Comparison of ENCODE assay signal across 1 cellular context in the genomic region with DNA sequence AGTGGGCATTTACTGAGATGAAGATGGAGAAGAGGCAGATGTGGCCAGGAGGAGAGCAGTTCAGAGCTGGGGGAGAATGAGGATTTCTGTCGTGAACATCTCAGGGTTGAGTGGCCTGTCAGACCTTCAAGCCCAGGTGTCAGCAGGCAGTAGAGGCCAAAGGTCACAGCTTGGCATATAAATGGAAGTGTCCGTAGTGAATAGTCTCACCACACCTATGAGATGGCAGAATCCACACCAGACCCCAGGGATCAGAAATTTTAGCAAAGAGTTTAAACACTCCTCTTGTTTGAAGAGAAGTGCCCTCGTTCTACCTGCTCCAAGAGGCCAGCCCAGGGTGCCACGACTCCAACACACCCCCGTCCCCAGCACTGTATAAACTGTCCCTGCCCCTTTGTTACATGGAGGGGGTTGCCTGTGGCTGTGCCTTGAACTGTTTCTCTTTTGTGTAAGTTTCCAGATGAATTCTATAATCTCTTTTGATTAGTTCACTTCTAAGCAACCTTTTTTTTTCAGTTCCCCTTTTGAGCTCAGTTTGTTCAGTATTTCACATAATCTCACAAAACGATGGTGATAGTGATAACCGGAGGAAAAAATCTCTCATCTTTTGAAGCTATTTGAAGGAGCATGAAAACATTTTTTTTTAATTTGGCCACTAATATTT.
TF ChIP-seq lines count a peak whose summit lies in the region.

No MANE protein-coding gene starts in this region.

TF ChIP-seq in GM12878, 131 proteins besides CTCF, POLR2A, EP300 and RAD21 (continued from another document and continues in another):
- TF ChIP-seq, protein P1, sequence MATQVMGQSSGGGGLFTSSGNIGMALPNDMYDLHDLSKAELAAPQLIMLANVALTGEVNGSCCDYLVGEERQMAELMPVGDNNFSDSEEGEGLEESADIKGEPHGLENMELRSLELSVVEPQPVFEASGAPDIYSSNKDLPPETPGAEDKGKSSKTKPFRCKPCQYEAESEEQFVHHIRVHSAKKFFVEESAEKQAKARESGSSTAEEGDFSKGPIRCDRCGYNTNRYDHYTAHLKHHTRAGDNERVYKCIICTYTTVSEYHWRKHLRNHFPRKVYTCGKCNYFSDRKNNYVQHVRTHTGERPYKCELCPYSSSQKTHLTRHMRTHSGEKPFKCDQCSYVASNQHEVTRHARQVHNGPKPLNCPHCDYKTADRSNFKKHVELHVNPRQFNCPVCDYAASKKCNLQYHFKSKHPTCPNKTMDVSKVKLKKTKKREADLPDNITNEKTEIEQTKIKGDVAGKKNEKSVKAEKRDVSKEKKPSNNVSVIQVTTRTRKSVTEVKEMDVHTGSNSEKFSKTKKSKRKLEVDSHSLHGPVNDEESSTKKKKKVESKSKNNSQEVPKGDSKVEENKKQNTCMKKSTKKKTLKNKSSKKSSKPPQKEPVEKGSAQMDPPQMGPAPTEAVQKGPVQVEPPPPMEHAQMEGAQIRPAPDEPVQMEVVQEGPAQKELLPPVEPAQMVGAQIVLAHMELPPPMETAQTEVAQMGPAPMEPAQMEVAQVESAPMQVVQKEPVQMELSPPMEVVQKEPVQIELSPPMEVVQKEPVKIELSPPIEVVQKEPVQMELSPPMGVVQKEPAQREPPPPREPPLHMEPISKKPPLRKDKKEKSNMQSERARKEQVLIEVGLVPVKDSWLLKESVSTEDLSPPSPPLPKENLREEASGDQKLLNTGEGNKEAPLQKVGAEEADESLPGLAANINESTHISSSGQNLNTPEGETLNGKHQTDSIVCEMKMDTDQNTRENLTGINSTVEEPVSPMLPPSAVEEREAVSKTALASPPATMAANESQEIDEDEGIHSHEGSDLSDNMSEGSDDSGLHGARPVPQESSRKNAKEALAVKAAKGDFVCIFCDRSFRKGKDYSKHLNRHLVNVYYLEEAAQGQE (IDR thresholded peaks at IDR 0.05; ENCODE audit: low read depth, low read length) = no peak
- TF ChIP-seq ZNF384 (IDR thresholded peaks at IDR 0.05; ENCODE audit: borderline replicate concordance, low read depth, low read length) (peak; percentile 40; the same call in 1 of the 2 replicates), CREM (IDR thresholded peaks at IDR 0.05; ENCODE audit: low read depth) (no peak), SUZ12 (IDR thresholded peaks at IDR 0.05; ENCODE audit: unreplicated experiment) (no peak), BMI1 (IDR thresholded peaks at IDR 0.05; ENCODE audit: borderline replicate concordance) (no peak), NFXL1 (IDR thresholded peaks at IDR 0.05; ENCODE audit: borderline replicate concordance) (no peak), SREBF2 (IDR thresholded peaks at IDR 0.05; ENCODE audit: low read length) (no peak), CBX5 (IDR thresholded peaks at IDR 0.05; ENCODE audit: low read depth) (0 out of 2 replicates have a peak, but pooled peaks have one; percentile 56), NFYA (IDR thresholded peaks at IDR 0.05; ENCODE audit: borderline replicate concordance, low read depth, low read length) (no peak), JUND (IDR thresholded peaks at IDR 0.05; ENCODE audit: low read depth, low read length) (no peak), HCFC1 (IDR thresholded peaks at IDR 0.05; ENCODE audit: low read length) (no peak), ZNF24 (IDR thresholded peaks at IDR 0.05) (0 out of 2 replicates have a peak, but pooled peaks have one; percentile 42), SUPT20H (IDR thresholded peaks at IDR 0.05; ENCODE audit: borderline replicate concordance, control insufficient read depth, low read depth, low read length) (no peak), ZNF622 (IDR thresholded peaks at IDR 0.05) (no peak), IRF4 (IDR thresholded peaks at IDR 0.05; ENCODE audit: low read depth, low read length) (no peak), GABPA (IDR thresholded peaks at IDR 0.05; ENCODE audit: low read depth) (no peak), SPI1 (IDR thresholded peaks at IDR 0.05; ENCODE audit: borderline replicate concordance, insufficient read depth, low read depth, low read length) (peak; percentile 93), NR2C2 (IDR thresholded peaks at IDR 0.05; ENCODE audit: borderline replicate concordance, control insufficient read depth, insufficient read length, low read depth) (no peak), ZSCAN29 (IDR thresholded peaks at IDR 0.05) (no peak), ZZZ3 (IDR thresholded peaks at IDR 0.05; ENCODE audit: control insufficient read depth, insufficient read length, low read depth) (no peak), BCL11A (IDR thresholded peaks at IDR 0.05; ENCODE audit: low read depth, low read length) (no peak), PAX5 (IDR thresholded peaks at IDR 0.05; ENCODE audit: borderline replicate concordance, low read depth, low read length) (no peak), TCF3 (IDR thresholded peaks at IDR 0.05; ENCODE audit: borderline replicate concordance, insufficient read depth, low read depth, low read length) (no peak), EGR1 (IDR thresholded peaks at IDR 0.05; ENCODE audit: borderline replicate concordance in 1 of 2, low read depth in 2 of 2, low read length in 2 of 2) (no peak), CBFB (IDR thresholded peaks at IDR 0.05; ENCODE audit: low read depth) (no peak), MTA2 (IDR thresholded peaks at IDR 0.05; ENCODE audit: low read depth) (peak; percentile 74), HDAC6 (IDR thresholded peaks at IDR 0.05; ENCODE audit: unreplicated experiment) (no peak), YBX1 (IDR thresholded peaks at IDR 0.05) (no peak), WRNIP1 (IDR thresholded peaks at IDR 0.05; ENCODE audit: borderline replicate concordance, low read depth, low read length) (no peak), EZH2 (IDR thresholded peaks at IDR 0.05; ENCODE audit: borderline replicate concordance, control insufficient read depth, low read depth, low read length) (no peak), MEF2B (IDR thresholded peaks at IDR 0.05; ENCODE audit: partially characterized antibody, poor library complexity, severe bottlenecking) (peak; percentile 17), NR2F1 (conservative IDR thresholded peaks at IDR 0.05) (peak; percentile 88), LARP7 (IDR thresholded peaks at IDR 0.05) (no peak), TARDBP (IDR thresholded peaks at IDR 0.05; ENCODE audit: borderline replicate concordance) (no peak), SMARCA5 (IDR thresholded peaks at IDR 0.05) (peak; percentile 17; the same call in 1 of the 2 replicates), HDGF (IDR thresholded peaks at IDR 0.05) (no peak), DPF2 (IDR thresholded peaks at IDR 0.05) (peak; percentile 74), RBBP5 (conservative IDR thresholded peaks at IDR 0.05) (no peak), NR2C1 (IDR thresholded peaks at IDR 0.05) (no peak), FOS (IDR thresholded peaks at IDR 0.05; ENCODE audit: borderline replicate concordance, extremely low read depth, insufficient read length) (no peak), POLR2AphosphoS5 (IDR thresholded peaks at IDR 0.05; ENCODE audit: low read length) (no peak), MYC (IDR thresholded peaks at IDR 0.05; ENCODE audit: insufficient read depth, insufficient read length, insufficient replicate concordance, low read length, severe bottlenecking) (no peak), SMC3 (IDR thresholded peaks at IDR 0.05; ENCODE audit: borderline replicate concordance, low read length) (no peak), NBN (IDR thresholded peaks at IDR 0.05) (no peak), MEF2A (IDR thresholded peaks at IDR 0.05; ENCODE audit: insufficient read depth, low read depth, low read length) (0 out of 2 replicates have a peak, but pooled peaks have one; percentile 32), SP1 (IDR thresholded peaks at IDR 0.05; ENCODE audit: low read depth, low read length) (no peak), ZNF274 (IDR thresholded peaks at IDR 0.05; ENCODE audit: insufficient read depth, insufficient read length) (no peak), SMAD1 (IDR thresholded peaks at IDR 0.05; ENCODE audit: low read depth, partially characterized antibody) (no peak)
- TF ChIP-seq, protein P2, sequence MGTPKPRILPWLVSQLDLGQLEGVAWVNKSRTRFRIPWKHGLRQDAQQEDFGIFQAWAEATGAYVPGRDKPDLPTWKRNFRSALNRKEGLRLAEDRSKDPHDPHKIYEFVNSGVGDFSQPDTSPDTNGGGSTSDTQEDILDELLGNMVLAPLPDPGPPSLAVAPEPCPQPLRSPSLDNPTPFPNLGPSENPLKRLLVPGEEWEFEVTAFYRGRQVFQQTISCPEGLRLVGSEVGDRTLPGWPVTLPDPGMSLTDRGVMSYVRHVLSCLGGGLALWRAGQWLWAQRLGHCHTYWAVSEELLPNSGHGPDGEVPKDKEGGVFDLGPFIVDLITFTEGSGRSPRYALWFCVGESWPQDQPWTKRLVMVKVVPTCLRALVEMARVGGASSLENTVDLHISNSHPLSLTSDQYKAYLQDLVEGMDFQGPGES (IDR thresholded peaks at IDR 0.05) = no peak
- TF ChIP-seq, protein P3, sequence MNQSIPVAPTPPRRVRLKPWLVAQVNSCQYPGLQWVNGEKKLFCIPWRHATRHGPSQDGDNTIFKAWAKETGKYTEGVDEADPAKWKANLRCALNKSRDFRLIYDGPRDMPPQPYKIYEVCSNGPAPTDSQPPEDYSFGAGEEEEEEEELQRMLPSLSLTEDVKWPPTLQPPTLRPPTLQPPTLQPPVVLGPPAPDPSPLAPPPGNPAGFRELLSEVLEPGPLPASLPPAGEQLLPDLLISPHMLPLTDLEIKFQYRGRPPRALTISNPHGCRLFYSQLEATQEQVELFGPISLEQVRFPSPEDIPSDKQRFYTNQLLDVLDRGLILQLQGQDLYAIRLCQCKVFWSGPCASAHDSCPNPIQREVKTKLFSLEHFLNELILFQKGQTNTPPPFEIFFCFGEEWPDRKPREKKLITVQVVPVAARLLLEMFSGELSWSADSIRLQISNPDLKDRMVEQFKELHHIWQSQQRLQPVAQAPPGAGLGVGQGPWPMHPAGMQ (IDR thresholded peaks at IDR 0.05; ENCODE audit: borderline replicate concordance) = no peak
- TF ChIP-seq, protein P4, sequence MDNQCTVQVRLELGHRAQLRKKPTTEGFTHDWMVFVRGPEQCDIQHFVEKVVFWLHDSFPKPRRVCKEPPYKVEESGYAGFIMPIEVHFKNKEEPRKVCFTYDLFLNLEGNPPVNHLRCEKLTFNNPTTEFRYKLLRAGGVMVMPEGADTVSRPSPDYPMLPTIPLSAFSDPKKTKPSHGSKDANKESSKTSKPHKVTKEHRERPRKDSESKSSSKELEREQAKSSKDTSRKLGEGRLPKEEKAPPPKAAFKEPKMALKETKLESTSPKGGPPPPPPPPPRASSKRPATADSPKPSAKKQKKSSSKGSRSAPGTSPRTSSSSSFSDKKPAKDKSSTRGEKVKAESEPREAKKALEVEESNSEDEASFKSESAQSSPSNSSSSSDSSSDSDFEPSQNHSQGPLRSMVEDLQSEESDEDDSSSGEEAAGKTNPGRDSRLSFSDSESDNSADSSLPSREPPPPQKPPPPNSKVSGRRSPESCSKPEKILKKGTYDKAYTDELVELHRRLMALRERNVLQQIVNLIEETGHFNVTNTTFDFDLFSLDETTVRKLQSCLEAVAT (IDR thresholded peaks at IDR 0.05) = 0 out of 2 replicates have a peak, but pooled peaks have one; percentile 22
- TF ChIP-seq, protein P5, sequence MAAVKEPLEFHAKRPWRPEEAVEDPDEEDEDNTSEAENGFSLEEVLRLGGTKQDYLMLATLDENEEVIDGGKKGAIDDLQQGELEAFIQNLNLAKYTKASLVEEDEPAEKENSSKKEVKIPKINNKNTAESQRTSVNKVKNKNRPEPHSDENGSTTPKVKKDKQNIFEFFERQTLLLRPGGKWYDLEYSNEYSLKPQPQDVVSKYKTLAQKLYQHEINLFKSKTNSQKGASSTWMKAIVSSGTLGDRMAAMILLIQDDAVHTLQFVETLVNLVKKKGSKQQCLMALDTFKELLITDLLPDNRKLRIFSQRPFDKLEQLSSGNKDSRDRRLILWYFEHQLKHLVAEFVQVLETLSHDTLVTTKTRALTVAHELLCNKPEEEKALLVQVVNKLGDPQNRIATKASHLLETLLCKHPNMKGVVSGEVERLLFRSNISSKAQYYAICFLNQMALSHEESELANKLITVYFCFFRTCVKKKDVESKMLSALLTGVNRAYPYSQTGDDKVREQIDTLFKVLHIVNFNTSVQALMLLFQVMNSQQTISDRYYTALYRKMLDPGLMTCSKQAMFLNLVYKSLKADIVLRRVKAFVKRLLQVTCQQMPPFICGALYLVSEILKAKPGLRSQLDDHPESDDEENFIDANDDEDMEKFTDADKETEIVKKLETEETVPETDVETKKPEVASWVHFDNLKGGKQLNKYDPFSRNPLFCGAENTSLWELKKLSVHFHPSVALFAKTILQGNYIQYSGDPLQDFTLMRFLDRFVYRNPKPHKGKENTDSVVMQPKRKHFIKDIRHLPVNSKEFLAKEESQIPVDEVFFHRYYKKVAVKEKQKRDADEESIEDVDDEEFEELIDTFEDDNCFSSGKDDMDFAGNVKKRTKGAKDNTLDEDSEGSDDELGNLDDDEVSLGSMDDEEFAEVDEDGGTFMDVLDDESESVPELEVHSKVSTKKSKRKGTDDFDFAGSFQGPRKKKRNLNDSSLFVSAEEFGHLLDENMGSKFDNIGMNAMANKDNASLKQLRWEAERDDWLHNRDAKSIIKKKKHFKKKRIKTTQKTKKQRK (IDR thresholded peaks at IDR 0.05; ENCODE audit: low read depth, low read length) = no peak
- TF ChIP-seq, protein P6, sequence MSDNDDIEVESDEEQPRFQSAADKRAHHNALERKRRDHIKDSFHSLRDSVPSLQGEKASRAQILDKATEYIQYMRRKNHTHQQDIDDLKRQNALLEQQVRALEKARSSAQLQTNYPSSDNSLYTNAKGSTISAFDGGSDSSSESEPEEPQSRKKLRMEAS (IDR thresholded peaks at IDR 0.05; ENCODE audit: low read depth, low read length) = no peak
- TF ChIP-seq, protein P7, sequence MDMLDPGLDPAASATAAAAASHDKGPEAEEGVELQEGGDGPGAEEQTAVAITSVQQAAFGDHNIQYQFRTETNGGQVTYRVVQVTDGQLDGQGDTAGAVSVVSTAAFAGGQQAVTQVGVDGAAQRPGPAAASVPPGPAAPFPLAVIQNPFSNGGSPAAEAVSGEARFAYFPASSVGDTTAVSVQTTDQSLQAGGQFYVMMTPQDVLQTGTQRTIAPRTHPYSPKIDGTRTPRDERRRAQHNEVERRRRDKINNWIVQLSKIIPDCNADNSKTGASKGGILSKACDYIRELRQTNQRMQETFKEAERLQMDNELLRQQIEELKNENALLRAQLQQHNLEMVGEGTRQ (IDR thresholded peaks at IDR 0.05; ENCODE audit: borderline replicate concordance, low read depth, low read length) = no peak
- TF ChIP-seq, protein P8, sequence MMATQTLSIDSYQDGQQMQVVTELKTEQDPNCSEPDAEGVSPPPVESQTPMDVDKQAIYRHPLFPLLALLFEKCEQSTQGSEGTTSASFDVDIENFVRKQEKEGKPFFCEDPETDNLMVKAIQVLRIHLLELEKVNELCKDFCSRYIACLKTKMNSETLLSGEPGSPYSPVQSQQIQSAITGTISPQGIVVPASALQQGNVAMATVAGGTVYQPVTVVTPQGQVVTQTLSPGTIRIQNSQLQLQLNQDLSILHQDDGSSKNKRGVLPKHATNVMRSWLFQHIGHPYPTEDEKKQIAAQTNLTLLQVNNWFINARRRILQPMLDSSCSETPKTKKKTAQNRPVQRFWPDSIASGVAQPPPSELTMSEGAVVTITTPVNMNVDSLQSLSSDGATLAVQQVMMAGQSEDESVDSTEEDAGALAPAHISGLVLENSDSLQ (IDR thresholded peaks at IDR 0.05) = no peak
- TF ChIP-seq, protein P9, sequence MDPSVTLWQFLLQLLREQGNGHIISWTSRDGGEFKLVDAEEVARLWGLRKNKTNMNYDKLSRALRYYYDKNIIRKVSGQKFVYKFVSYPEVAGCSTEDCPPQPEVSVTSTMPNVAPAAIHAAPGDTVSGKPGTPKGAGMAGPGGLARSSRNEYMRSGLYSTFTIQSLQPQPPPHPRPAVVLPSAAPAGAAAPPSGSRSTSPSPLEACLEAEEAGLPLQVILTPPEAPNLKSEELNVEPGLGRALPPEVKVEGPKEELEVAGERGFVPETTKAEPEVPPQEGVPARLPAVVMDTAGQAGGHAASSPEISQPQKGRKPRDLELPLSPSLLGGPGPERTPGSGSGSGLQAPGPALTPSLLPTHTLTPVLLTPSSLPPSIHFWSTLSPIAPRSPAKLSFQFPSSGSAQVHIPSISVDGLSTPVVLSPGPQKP (IDR thresholded peaks at IDR 0.05; ENCODE audit: low read depth, low read length) = no peak
